8 cellular contexts compared by ENCODE assay signal in the genomic region with DNA sequence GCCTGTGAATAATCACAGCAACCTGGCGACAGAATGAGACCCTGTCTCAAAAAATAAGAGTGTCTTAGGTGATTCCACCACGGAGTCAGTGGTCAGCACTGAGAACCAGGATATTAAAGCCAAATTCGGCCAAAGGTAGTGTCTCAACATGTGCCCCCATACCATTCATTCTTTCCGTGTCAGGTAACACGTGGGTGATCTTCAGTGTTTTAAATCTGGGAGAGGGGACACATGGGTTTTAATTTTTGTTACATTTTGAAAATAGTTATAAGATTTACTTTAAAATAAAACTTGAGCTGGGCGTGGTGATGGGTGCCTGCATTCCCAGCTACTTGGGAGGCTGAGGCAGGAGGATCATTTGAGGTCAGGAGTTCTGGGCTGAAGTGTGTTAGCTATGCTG. TPM values are rescaled to one million over a fixed set of nuclear protein-coding genes. Genes with fewer than 3 reads are reported as not detected.
"Had no signal": no experiment of that assay in that cellular context is flagged by ENCODE, and none has a peak within 500 bp of the region (broad histone marks: within the 10 kb centered on the region; RNA-seq: fewer than 3 reads in every experiment).

No MANE protein-coding gene starts in this region.

- H3K27ac Mint-ChIP-seq: IgD-negative memory B cell had no signal

- FAIRE-seq: H54 had no signal

- DNase-seq: GM23248, GOT3, H9, HCEC 1CT, KBM-7 had no signal

- H3K36me3 Mint-ChIP-seq: IgD-negative memory B cell had no signal

- H3K27ac ChIP-seq: GM23248 had no signal

- H3K9ac ChIP-seq: GM23248 had no signal

- H3K4me3 ChIP-seq: GM23248 had no signal

- H3K4me1 Mint-ChIP-seq: IgD-negative memory B cell had no signal

- H3K4me3 Mint-ChIP-seq: H9, IgD-negative memory B cell had no signal

RNA-seq across cellular contexts. Expression of gene TFAP2C, which starts 59.0 kb away (rescaled TPM):
- total RNA-seq: HT-29 had no signal
- polyA plus RNA-seq: IgD-negative memory B cell had no signal
